In the genomic region with DNA sequence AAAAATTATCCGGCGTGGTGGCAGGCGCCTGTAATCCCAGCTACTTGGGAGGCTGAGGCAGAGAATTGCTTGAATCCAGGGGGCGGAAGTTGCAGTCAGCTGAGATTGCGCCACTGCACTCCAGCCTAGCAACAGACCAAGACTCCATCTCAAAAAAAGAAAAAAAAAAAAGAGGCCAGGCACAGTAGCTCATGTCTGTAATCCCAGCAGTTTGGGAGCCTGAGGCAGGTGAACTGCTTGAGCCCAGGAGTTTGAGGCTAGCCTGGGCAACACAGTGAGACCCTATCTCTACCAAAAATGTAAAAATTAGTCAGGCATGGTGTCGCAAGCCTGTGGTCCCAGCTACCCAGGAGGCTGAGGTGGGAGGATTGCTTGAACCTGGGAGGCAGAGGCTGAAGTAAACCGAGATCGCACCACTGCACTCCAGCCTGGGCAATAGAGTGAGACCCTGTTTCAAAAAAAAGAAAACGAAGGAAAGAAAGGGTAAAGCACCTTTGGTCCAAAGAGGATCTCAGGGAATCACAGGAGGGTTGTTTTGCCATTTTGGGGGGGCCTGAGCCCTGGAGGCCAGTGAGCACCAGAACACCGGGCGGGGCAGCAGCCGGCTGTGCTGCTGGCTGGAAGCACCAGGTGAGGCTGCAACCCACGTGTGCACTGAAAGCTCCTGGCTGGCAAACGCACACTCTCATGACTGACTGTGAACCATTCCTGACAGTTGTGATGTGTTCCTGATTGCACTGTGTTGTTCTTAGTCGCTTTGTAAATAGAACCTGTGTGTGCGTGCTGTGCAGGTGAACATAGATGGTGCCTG, we compare ENCODE assay signal across 17 cellular contexts. TPM values are rescaled to one million over a fixed set of nuclear protein-coding genes. Genes with fewer than 3 reads are reported as not detected.
DNase-seq lines count a peak whose midpoint lies in the region; ATAC-seq and TF ChIP-seq lines count a peak whose summit lies in the region.
"Had no signal": no experiment of that assay in that cellular context is flagged by ENCODE, and none has a peak within 500 bp of the region (broad histone marks: within the 10 kb centered on the region; RNA-seq: fewer than 3 reads in every experiment).

No MANE protein-coding gene starts in this region.

- BruUV-seq in MCF 10A (replicated peaks; lab: Mats Ljungman, UMichigan), result no TSS peak

- in situ Hi-C loops in T47D (cut with HindIII; ENCODE audit: low pct_unique_long_range_greater_than_20kb, low sequenced_read_pairs), result no loop called here

- intact Hi-C loops in MCF 10A (cut with micrococcal nuclease) (no loop called here), upper lobe of right lung (cut with DNase I) (no loop called here)

- H3K27me3 ChIP-seq in upper lobe of right lung, result peaks cover 9% of the 10 kb centered on the region

- CTCF ChIA-PET in MCF 10A (lab: Yijun Ruan, JAX), result interaction anchor here (0.6 to 0.7 kb wide), 4 partner anchors 13 to 197 kb away, joined by 3 read pairs; no protein-coding TSS in a partner anchor

- no peak overlapping the region for H3K4me3 Mint-ChIP-seq in MCF 10A (ENCODE audit: unreplicated experiment)
- H3K4me3 Mint-ChIP-seq: activated CD8-positive, alpha-beta T cell treated with anti-CD3 and anti-CD28 coated beads for 36 hours; IgD-negative memory B cell had no signal

- peak; percentile 70 to 90 for DNase-seq in T47D (ENCODE audit: low read depth in 1 of 2, low spot score in 1 of 2)
- no peak for DNase-seq in MCF 10A (ENCODE audit: unreplicated experiment)
- DNase-seq in NCI-H69 (lab: John Stamatoyannopoulos, UW), result peak; percentile 98
- peak; percentile 5 for DNase-seq in iPS-NIHi7 (ENCODE audit: extremely low spot score)
- DNase-seq in upper lobe of right lung, result no peak
- DNase-seq in glomerular visceral epithelial cell (ENCODE audit: extremely low spot score), result no peak
- DNase-seq: activated CD8-positive, alpha-beta T cell treated with anti-CD3 and anti-CD28 coated beads for 36 hours; NCI-H524; SIG-M5 had no signal

- H3K4me1 Mint-ChIP-seq in MCF 10A (ENCODE audit: insufficient read depth, unreplicated experiment), result no peaks in the 10 kb centered on the region
- H3K4me1 Mint-ChIP-seq: IgD-negative memory B cell had no signal

- H3K27me3 Mint-ChIP-seq in MCF 10A (ENCODE audit: insufficient read depth, unreplicated experiment), result no peaks in the 10 kb centered on the region
- H3K27me3 Mint-ChIP-seq: activated CD8-positive, alpha-beta T cell treated with anti-CD3 and anti-CD28 coated beads for 36 hours had no signal

- ATAC-seq in upper lobe of right lung (peak; percentile 71), GM18870 (IDR thresholded peaks at IDR 0.05; ENCODE audit: unreplicated experiment) (no peak), GM21576 (IDR thresholded peaks at IDR 0.05; ENCODE audit: unreplicated experiment) (no peak)
- ATAC-seq: activated CD8-positive, alpha-beta T cell treated with anti-CD3 and anti-CD28 coated beads for 36 hours had no signal

- H3K27ac ChIP-seq in upper lobe of right lung, result no peak overlapping the region
- H3K27ac ChIP-seq: parathyroid adenoma had no signal

- no peaks in the 10 kb centered on the region for H3K9me3 Mint-ChIP-seq in MCF 10A (ENCODE audit: unreplicated experiment)
- H3K9me3 Mint-ChIP-seq: activated CD8-positive, alpha-beta T cell treated with anti-CD3 and anti-CD28 coated beads for 36 hours; activated T-helper 2 cell treated with anti-CD3 and anti-CD28 coated beads, Interferon-gamma antibody, Interleukin-2, Interleukin-4, amounts not matched to agents 10 μg/mL and 5 μg/mL and 100 μg/mL, durations not matched to agents 14 hours and 24 hours and 36 hours; IgD-negative memory B cell had no signal

- no peaks in the 10 kb centered on the region for H3K4me1 ChIP-seq in upper lobe of right lung
- H3K4me1 ChIP-seq: parathyroid adenoma had no signal

- no peak overlapping the region for H3K4me3 ChIP-seq in upper lobe of right lung

- H3K36me3 Mint-ChIP-seq in MCF 10A (ENCODE audit: insufficient read depth, unreplicated experiment), result peaks cover 6% of the 10 kb centered on the region
- H3K36me3 Mint-ChIP-seq: IgD-negative memory B cell had no signal

- H3K9me3 ChIP-seq in upper lobe of right lung, result no peaks in the 10 kb centered on the region

- H3K27ac Mint-ChIP-seq in MCF 10A (ENCODE audit: low read depth, unreplicated experiment), result no peak overlapping the region
- H3K27ac Mint-ChIP-seq: activated CD8-positive, alpha-beta T cell treated with anti-CD3 and anti-CD28 coated beads for 36 hours; activated T-helper 2 cell treated with anti-CD3 and anti-CD28 coated beads, Interferon-gamma antibody, Interleukin-2, Interleukin-4, amounts not matched to agents 10 μg/mL and 5 μg/mL and 100 μg/mL, durations not matched to agents 14 hours and 24 hours and 36 hours; IgD-negative memory B cell had no signal

- TF ChIP-seq CTCF in MCF 10A (IDR thresholded peaks at IDR 0.05; ENCODE audit: unreplicated experiment), result no peak
- no peak for TF ChIP-seq CTCF in upper lobe of right lung (IDR thresholded peaks at IDR 0.05)

- POLR2A ChIA-PET in MCF 10A (lab: Yijun Ruan, JAX), result interaction anchor here (0.6 to 1.5 kb wide), 6 partner anchors 9 to 253 kb away, joined by 3 to 8 read pairs (median 3); partner anchors contain the start of gene RPS2

- no peaks in the 10 kb centered on the region for H3K36me3 ChIP-seq in upper lobe of right lung

RNA-seq across cellular contexts. Expression of gene HS3ST6, which starts 18.4 kb away (rescaled TPM):
- not detected in 2 replicates for total RNA-seq in MCF 10A (2022)
- total RNA-seq in upper lobe of right lung, result not detected
- total RNA-seq: activated CD8-positive, alpha-beta T cell treated with anti-CD3 and anti-CD28 coated beads for 36 hours; activated T-helper 2 cell treated with anti-CD3 and anti-CD28 coated beads, Interferon-gamma antibody, Interleukin-2, Interleukin-4, amounts not matched to agents 10 μg/mL and 5 μg/mL and 100 μg/mL, durations not matched to agents 14 hours and 24 hours and 36 hours; astrocyte; dermis microvascular lymphatic vessel endothelial cell had no signal

RNA-seq across cellular contexts. Expression of gene MEIOB, which starts 27.9 kb away (rescaled TPM):
- total RNA-seq in MCF 10A (2022) (not detected in 2 replicates), upper lobe of right lung (not detected)
- total RNA-seq: activated T-helper 2 cell treated with anti-CD3 and anti-CD28 coated beads, Interferon-gamma antibody, Interleukin-2, Interleukin-4, amounts not matched to agents 10 μg/mL and 5 μg/mL and 100 μg/mL, durations not matched to agents 14 hours and 24 hours and 36 hours; dermis microvascular lymphatic vessel endothelial cell; ureter had no signal

RNA-seq across cellular contexts. Expression of gene MSRB1, which starts 43.2 kb away (rescaled TPM):
- total RNA-seq in MCF 10A (2022) (5.8 and 7.4 TPM in 2 replicates), upper lobe of right lung (28.8 TPM)

RNA-seq across cellular contexts. Expression of gene RPL3L, which starts 54.6 kb away (rescaled TPM):
- total RNA-seq in MCF 10A (2022) (not detected in 2 replicates), upper lobe of right lung (not detected)
- total RNA-seq: activated CD8-positive, alpha-beta T cell treated with anti-CD3 and anti-CD28 coated beads for 36 hours; astrocyte; dermis microvascular lymphatic vessel endothelial cell; ureter had no signal

RNA-seq across cellular contexts. Expression of gene NDUFB10, which starts 59.5 kb away (rescaled TPM):
- total RNA-seq in MCF 10A (2022) (202 TPM in 2 replicates), upper lobe of right lung (86.7 TPM)

Comparison
In these comparisons a context has a peak if more than half of its experiments do, and no peak if none do; other contexts are left out.
1. DNase-seq: peak in T47D (2 of 2), NCI-H69 (single experiment) and iPS-NIHi7 (single experiment); none in MCF 10A (single experiment), upper lobe of right lung (single experiment) and glomerular visceral epithelial cell (single experiment).